ENCODE assay signal across 16 cellular contexts in genomic region chr4:83603130-83603529, GRCh38.
A peak's percentile ranks its signal among the peaks of the same experiment; 100 is the strongest.
DNase-seq lines count a peak whose midpoint lies in the region; ATAC-seq and TF ChIP-seq lines count a peak whose summit lies in the region.
"Had no signal": no experiment of that assay in that cellular context is flagged by ENCODE, and none has a peak within 500 bp of the region (broad histone marks: within the 10 kb centered on the region; RNA-seq: fewer than 3 reads in every experiment).

No MANE protein-coding gene starts in this region.

- peak; percentile 6 for DNase-seq in EH (ENCODE audit: low read depth)
- DNase-seq in astrocyte of the spinal cord (ENCODE audit: low read depth, low spot score) = peak; percentile 9
- DNase-seq in smooth muscle cell of the brain vasculature (ENCODE audit: low read depth, low spot score) = peak; percentile 66
- no peak for DNase-seq in islet precursor cell
- DNase-seq in LoVo (ENCODE audit: low spot score) = no peak
- DNase-seq in HPDE6-E6E7 (ENCODE audit: extremely low spot score) = no peak
- DNase-seq: Caco-2, DMS153, KBM-7, NCI-H1092 treated with DMSO at 0.1 percent for 48 hours, NCI-H2227 treated with DMSO at 0.1 percent for 48 hours, NCI-H524 had no signal

- peaks cover 42% of the 10 kb centered on the region for H3K4me1 Mint-ChIP-seq in nephron

- no peak overlapping the region for H3K4me3 Mint-ChIP-seq in nephron

- no peaks in the 10 kb centered on the region for H3K27me3 Mint-ChIP-seq in nephron (ENCODE audit: low read depth)

- H3K27ac Mint-ChIP-seq in nephron = peak overlapping the region; percentile 36 to 93 (median 55)

- no peaks in the 10 kb centered on the region for H3K36me3 Mint-ChIP-seq in nephron (ENCODE audit: low read depth)

- TF ChIP-seq CTCF in astrocyte of the spinal cord (IDR thresholded peaks at IDR 0.05; ENCODE audit: low read depth, low read length) = no peak
- no peak for TF ChIP-seq CTCF in nephron (IDR thresholded peaks at IDR 0.05; ENCODE audit: unreplicated experiment in 3 of 3)

- in situ Hi-C loops in astrocyte of the spinal cord (cut with HindIII; ENCODE audit: low sequenced_read_pairs) = no loop called here

- H3K4me3 ChIP-seq in astrocyte of the spinal cord (ENCODE audit: low read depth, low read length) = no peak overlapping the region
- H3K4me3 ChIP-seq: HAP-1, SJSA1 had no signal

- H3K9me3 Mint-ChIP-seq in nephron = peaks cover 3% of the 10 kb centered on the region

- ATAC-seq in HG03097 (IDR thresholded peaks at IDR 0.05; ENCODE audit: low FRiP score, unreplicated experiment) = no peak

Comparison
In these comparisons a context has a peak if more than half of its experiments do, and no peak if none do; other contexts are left out.
1. DNase-seq: peak in EH (single experiment), astrocyte of the spinal cord (single experiment) and smooth muscle cell of the brain vasculature (single experiment); none in islet precursor cell (single experiment), LoVo (single experiment) and HPDE6-E6E7 (single experiment).